Comparison of ENCODE assay signal across 10 cellular contexts in genomic region chr22:42961815-42962214, GRCh38. TPM values are rescaled to one million over a fixed set of nuclear protein-coding genes. Genes with fewer than 3 reads are reported as not detected.
DNase-seq lines count a peak whose midpoint lies in the region; ATAC-seq and TF ChIP-seq lines count a peak whose summit lies in the region.
"Had no signal": no experiment of that assay in that cellular context is flagged by ENCODE, and none has a peak within 500 bp of the region (broad histone marks: within the 10 kb centered on the region; RNA-seq: fewer than 3 reads in every experiment).

No MANE protein-coding gene starts in this region.

- peaks cover 9% of the 10 kb centered on the region for H3K36me3 Mint-ChIP-seq in activated naive CD4-positive, alpha-beta T cell treated with anti-CD3 and anti-CD28 coated beads, Interleukin-2, amount 50 U/mL, for 24 hours
- H3K36me3 Mint-ChIP-seq in T-helper 17 cell (ENCODE audit: low read depth): no peaks in the 10 kb centered on the region

- no peak for TF ChIP-seq CTCF in suprapubic skin (IDR thresholded peaks at IDR 0.05)

- peak overlapping the region; percentile 42 for H3K27ac ChIP-seq in suprapubic skin

- TF ChIP-seq POLR2A in suprapubic skin (IDR thresholded peaks at IDR 0.05): no peak

- ATAC-seq in T-helper 17 cell: no peak

- H3K9me3 ChIP-seq in T-helper 17 cell (ENCODE audit: control insufficient read depth, low read length, poor library complexity, severe bottlenecking) (no peaks in the 10 kb centered on the region), suprapubic skin (no peaks in the 10 kb centered on the region)

- peaks cover 4% of the 10 kb centered on the region for H3K36me3 ChIP-seq in suprapubic skin

- peak overlapping the region; percentile 39 for H3K27ac Mint-ChIP-seq in activated naive CD4-positive, alpha-beta T cell treated with anti-CD3 and anti-CD28 coated beads, Interleukin-2, amount 50 U/mL, for 24 hours
- peak overlapping the region; percentile 34 for H3K27ac Mint-ChIP-seq in T-helper 17 cell

- 56% methylated on average over 6 of the region's 6 CpGs for whole genome bisulfite sequencing in suprapubic skin

- H3K4me3 Mint-ChIP-seq in activated naive CD4-positive, alpha-beta T cell treated with anti-CD3 and anti-CD28 coated beads, Interleukin-2, amount 50 U/mL, for 24 hours: no peak overlapping the region
- H3K4me3 Mint-ChIP-seq in T-helper 17 cell: peak overlapping the region; percentile 33

- no peaks in the 10 kb centered on the region for H3K27me3 ChIP-seq in suprapubic skin

- peaks cover 73% of the 10 kb centered on the region for H3K4me1 ChIP-seq in suprapubic skin

- H3K27me3 Mint-ChIP-seq in activated naive CD4-positive, alpha-beta T cell treated with anti-CD3 and anti-CD28 coated beads, Interleukin-2, amount 50 U/mL, for 24 hours: no peaks in the 10 kb centered on the region
- H3K27me3 Mint-ChIP-seq in T-helper 17 cell: no peaks in the 10 kb centered on the region

- no peaks in the 10 kb centered on the region for H3K9me3 Mint-ChIP-seq in activated naive CD4-positive, alpha-beta T cell treated with anti-CD3 and anti-CD28 coated beads, Interleukin-2, amount 50 U/mL, for 24 hours

- no peak overlapping the region for H3K4me3 ChIP-seq in suprapubic skin

- peaks cover 86% of the 10 kb centered on the region for H3K4me1 Mint-ChIP-seq in activated naive CD4-positive, alpha-beta T cell treated with anti-CD3 and anti-CD28 coated beads, Interleukin-2, amount 50 U/mL, for 24 hours
- H3K4me1 Mint-ChIP-seq in T-helper 17 cell: peaks cover 56% of the 10 kb centered on the region

- no peak for DNase-seq in activated naive CD4-positive, alpha-beta T cell treated with Interleukin-2 at 50 U/mL for 16 hours
- DNase-seq in T-helper 17 cell: no peak
- DNase-seq in islet precursor cell: peak; percentile 36
- DNase-seq in suprapubic skin (ENCODE audit: low spot score in 2 of 2): peak; percentile 57 to 77
- DNase-seq in D341Med (ENCODE audit: low spot score): no peak
- no peak for DNase-seq in DMS79 treated with DMSO at 0.1 percent for 48 hours (lab: John Stamatoyannopoulos, UW)
- no peak for DNase-seq in SKM-1 treated with dmso at 0.1 percent for 144 hours (lab: John Stamatoyannopoulos, UW; ENCODE audit: unreplicated experiment)
- DNase-seq: activated CD4-positive, alpha-beta T cell treated with anti-CD3 and anti-CD28 coated beads, Interleukin-2, amount 50 U/mL, for 1 hour; NCI-H1930 had no signal

- TF ChIP-seq EP300 in suprapubic skin (IDR thresholded peaks at IDR 0.05): no peak

RNA-seq across cellular contexts. Expression of gene PACSIN2, which starts 53.1 kb away (rescaled TPM):
- total RNA-seq in T-helper 17 cell (10 to 100 TPM; 36.8 to 61.3 TPM), suprapubic skin (10 to 100 TPM; 38.9 to 74.8 (median 55.3) TPM)

Comparison
In these comparisons a context has a peak if more than half of its experiments do, and no peak if none do; other contexts are left out.
1. DNase-seq: peak in islet precursor cell (single experiment) and suprapubic skin (2 of 2); none in activated naive CD4-positive, alpha-beta T cell treated with Interleukin-2 at 50 U/mL for 16 hours (single experiment), T-helper 17 cell (0 of 3), D341Med (single experiment), DMS79 treated with DMSO at 0.1 percent for 48 hours (single experiment) and SKM-1 treated with dmso at 0.1 percent for 144 hours (single experiment).